ENCODE assay signal across 19 cellular contexts in the genomic region with DNA sequence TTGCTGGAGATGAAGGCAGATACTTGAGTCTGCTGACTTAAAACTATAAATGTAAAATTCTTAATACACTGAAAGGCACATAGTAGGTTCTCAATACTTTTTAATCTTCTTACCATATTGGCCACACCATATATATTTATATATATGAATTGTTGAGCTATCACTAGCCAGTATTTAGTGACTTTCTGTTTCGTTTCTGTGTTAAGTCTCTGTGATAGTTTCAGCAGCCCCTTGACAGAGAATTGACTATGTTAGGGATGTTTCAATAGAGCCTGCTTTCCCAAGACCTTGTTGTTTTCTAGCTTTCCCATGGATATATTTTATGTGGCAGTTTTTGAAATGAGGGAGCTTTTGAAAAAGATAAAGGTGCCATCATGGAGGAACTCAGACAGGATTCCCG.
DNase-seq lines count a peak whose midpoint lies in the region; ATAC-seq and TF ChIP-seq lines count a peak whose summit lies in the region.
"Had no signal": no experiment of that assay in that cellular context is flagged by ENCODE, and none has a peak within 500 bp of the region (broad histone marks: within the 10 kb centered on the region; RNA-seq: fewer than 3 reads in every experiment).

No MANE protein-coding gene starts in this region.

- no peak overlapping the region for H3K4me3 ChIP-seq in testis
- H3K4me3 ChIP-seq: Peyer's patch had no signal

- H3K9me3 ChIP-seq in testis = no peaks in the 10 kb centered on the region
- H3K9me3 ChIP-seq: Peyer's patch had no signal

- H3K27ac ChIP-seq in RWPE1 (no peak overlapping the region), testis (no peak overlapping the region)
- H3K27ac ChIP-seq: Peyer's patch had no signal

- H3K27me3 ChIP-seq in testis = no peaks in the 10 kb centered on the region
- H3K27me3 ChIP-seq: Peyer's patch had no signal

- CTCF ChIA-PET in RWPE1 (lab: Yijun Ruan, JAX) = interaction anchor here (0.8 kb wide), 1 partner anchor 1312 kb away, joined by 3 read pairs; no protein-coding TSS in a partner anchor

- peak; percentile 59 for ATAC-seq in GM18511 (IDR thresholded peaks at IDR 0.05; ENCODE audit: unreplicated experiment)
- ATAC-seq in GM19372 (IDR thresholded peaks at IDR 0.05; ENCODE audit: low read depth, unreplicated experiment) = peak; percentile 50
- ATAC-seq in HG02852 (IDR thresholded peaks at IDR 0.05; ENCODE audit: unreplicated experiment) = peak; percentile 53

- no peak for TF ChIP-seq POLR2A in testis (IDR thresholded peaks at IDR 0.05)

- no peaks in the 10 kb centered on the region for H3K4me1 ChIP-seq in testis
- H3K4me1 ChIP-seq: Peyer's patch had no signal

- POLR2A ChIA-PET in RWPE1 (lab: Yijun Ruan, JAX; ENCODE audit: low non-redundant PET) = no interaction called here

- intact Hi-C loops in testis (cut with DNase I; ENCODE audit: low total_unique reads) = no loop called here

- no peaks in the 10 kb centered on the region for H3K36me3 ChIP-seq in testis (ENCODE audit: low read depth, missing control alignments)
- H3K36me3 ChIP-seq: Peyer's patch had no signal

- TF ChIP-seq CTCF in RWPE1 (conservative IDR thresholded peaks at IDR 0.05; ENCODE audit: low read depth) = no peak
- no peak for TF ChIP-seq CTCF in testis (IDR thresholded peaks at IDR 0.05)

- 80 to 94% methylated on average over 2 of the region's 2 CpGs for WGBS in testis, 2 donors

- DNase-seq in OCI-M1 (lab: John Stamatoyannopoulos, UW) = peak; percentile 36
- no peak for DNase-seq in AG08396 (ENCODE audit: low spot score)
- DNase-seq in RWPE1 (ENCODE audit: low spot score) = no peak
- DNase-seq in germinal center (ENCODE audit: low spot score) = no peak
- no peak for DNase-seq in testis
- DNase-seq: ACHN; CD4-positive, alpha-beta memory T cell; DND-41; GF-D8; NCI-H1092; NCI-H1694; NCI-H2107; NCI-H345; NCI-H748 treated with DMSO at 0.1 percent for 48 hours; Peyer's patch; SIG-M5 had no signal
